Comparison of ENCODE assay signal across 1 cellular context in genomic region chr6:97282726-97283617, GRCh38.
TF ChIP-seq lines count a peak whose summit lies in the region.

Gene MMS22L, minus strand, starts transcription at chr6:97283216. Its CDS starts 739 bp downstream, at chr6:97282477.

TF ChIP-seq in H1, 55 proteins besides CTCF, POLR2A, EP300 and RAD21 (continued from another document):
- peak; percentile 99 for TF ChIP-seq CHD2 (IDR thresholded peaks at IDR 0.05; ENCODE audit: low read length)
- TF ChIP-seq EGR1 (IDR thresholded peaks at IDR 0.05; ENCODE audit: borderline replicate concordance, low read depth, low read length), result no peak
- no peak for TF ChIP-seq BCL11A (IDR thresholded peaks at IDR 0.05; ENCODE audit: low read depth in 2 of 2, low read length in 2 of 2)
- no peak for TF ChIP-seq USF2 (IDR thresholded peaks at IDR 0.05; ENCODE audit: low read length)
- TF ChIP-seq POU5F1 (IDR thresholded peaks at IDR 0.05; ENCODE audit: low read depth, low read length), result no peak
- no peak for TF ChIP-seq YY1 (IDR thresholded peaks at IDR 0.05; ENCODE audit: low read depth, low read length)
- TF ChIP-seq SIN3A (conservative IDR thresholded peaks at IDR 0.05 in 1 of 2, IDR thresholded peaks at IDR 0.05 in 1 of 2; ENCODE audit: low read depth in 1 of 2, low read length in 2 of 2), result peak; percentile 19 to 54; a peak in 1 of 4 replicates
- TF ChIP-seq SIX5 (IDR thresholded peaks at IDR 0.05; ENCODE audit: low read depth, low read length), result no peak
- no peak for TF ChIP-seq RNF2 (IDR thresholded peaks at IDR 0.05; ENCODE audit: borderline replicate concordance, low read depth, low read length, missing control alignments, poor library complexity, severe bottlenecking)
- TF ChIP-seq TAF7 (optimal IDR thresholded peaks at IDR 0.05; ENCODE audit: borderline replicate concordance, low read depth, low read length), result peak; percentile 51
- 0 out of 2 replicates have a peak, but pooled peaks have one; percentile 30 for TF ChIP-seq TEAD4 (IDR thresholded peaks at IDR 0.05; ENCODE audit: low read depth, low read length)
- no peak for TF ChIP-seq TCF12 (IDR thresholded peaks at IDR 0.05; ENCODE audit: low read depth, low read length)
- no peak for TF ChIP-seq CHD1 (IDR thresholded peaks at IDR 0.05; ENCODE audit: low read depth, low read length)
- no peak for TF ChIP-seq GTF2F1 (IDR thresholded peaks at IDR 0.05; ENCODE audit: borderline replicate concordance, low read depth, low read length)
- no peak for TF ChIP-seq CEBPB (IDR thresholded peaks at IDR 0.05; ENCODE audit: low read depth, low read length)
- peak; percentile 56 for TF ChIP-seq SAP30 (IDR thresholded peaks at IDR 0.05; ENCODE audit: insufficient read depth, insufficient replicate concordance, low read length)
- no peak for TF ChIP-seq JUND (IDR thresholded peaks at IDR 0.05; ENCODE audit: low read length)
- no peak for TF ChIP-seq FOSL1 (IDR thresholded peaks at IDR 0.05; ENCODE audit: insufficient read depth, low read depth, low read length)
- TF ChIP-seq E2F6 (IDR thresholded peaks at IDR 0.05), result peak; percentile 88
- TF ChIP-seq ASH2L (IDR thresholded peaks at IDR 0.05; ENCODE audit: low read length), result peak; percentile 98
- no peak for TF ChIP-seq MAFK (IDR thresholded peaks at IDR 0.05; ENCODE audit: low read depth, low read length)
- TF ChIP-seq RFX5 (IDR thresholded peaks at IDR 0.05; ENCODE audit: borderline replicate concordance, low read depth, low read length), result no peak
- no peak for TF ChIP-seq NRF1 (IDR thresholded peaks at IDR 0.05; ENCODE audit: low read depth, low read length)
- TF ChIP-seq CREB1 (IDR thresholded peaks at IDR 0.05), result no peak
- no peak for TF ChIP-seq CBX5 (IDR thresholded peaks at IDR 0.05; ENCODE audit: low read depth, low read length)
- no peak for TF ChIP-seq CHD7 (IDR thresholded peaks at IDR 0.05; ENCODE audit: insufficient replicate concordance, low read length)
- TF ChIP-seq ATF2 (IDR thresholded peaks at IDR 0.05; ENCODE audit: low read length), result peak; percentile 58; the same call in 1 of the 2 replicates
- TF ChIP-seq TAF1 (IDR thresholded peaks at IDR 0.05; ENCODE audit: low read depth, low read length), result peak; percentile 86
- peak; percentile 63 for TF ChIP-seq POLR2AphosphoS5 (IDR thresholded peaks at IDR 0.05; ENCODE audit: low read depth, low read length)
- TF ChIP-seq SP1 (IDR thresholded peaks at IDR 0.05; ENCODE audit: low read depth, low read length), result peak; percentile 28; the same call in 1 of the 2 replicates
- TF ChIP-seq CBX8 (IDR thresholded peaks at IDR 0.05; ENCODE audit: borderline replicate concordance, low read depth, low read length), result no peak
- no peak for TF ChIP-seq SP2 (IDR thresholded peaks at IDR 0.05; ENCODE audit: low read length)
- TF ChIP-seq SRF (IDR thresholded peaks at IDR 0.05; ENCODE audit: low read depth, low read length), result no peak
- peak; percentile 84 for TF ChIP-seq RBBP5 (IDR thresholded peaks at IDR 0.05; ENCODE audit: borderline replicate concordance, low read depth, low read length)
- no peak for TF ChIP-seq GABPA (IDR thresholded peaks at IDR 0.05; ENCODE audit: borderline replicate concordance, insufficient read depth, low read length)
- no peak for TF ChIP-seq NANOG (IDR thresholded peaks at IDR 0.05; ENCODE audit: insufficient read depth, low read depth, low read length, poor library complexity, severe bottlenecking)
- TF ChIP-seq RXRA (IDR thresholded peaks at IDR 0.05; ENCODE audit: insufficient read depth, low read depth, low read length), result no peak
- TF ChIP-seq ZNF274 (IDR thresholded peaks at IDR 0.05; ENCODE audit: borderline replicate concordance, extremely low read depth, low read length), result no peak
- peak in 1 of 2 experiments; percentile 83; a peak in 1 of 4 replicates for TF ChIP-seq HDAC2 (IDR thresholded peaks at IDR 0.05; ENCODE audit: borderline replicate concordance in 1 of 2, low read depth in 2 of 2, low read length in 2 of 2)
- TF ChIP-seq HDAC6 (IDR thresholded peaks at IDR 0.05; ENCODE audit: low read depth, low read length), result no peak
- TF ChIP-seq MAX (IDR thresholded peaks at IDR 0.05), result peak; percentile 42; the same call in 1 of the 2 replicates
- no peak for TF ChIP-seq JUN (IDR thresholded peaks at IDR 0.05; ENCODE audit: low read depth, low read length)
- TF ChIP-seq PHF8 (conservative IDR thresholded peaks at IDR 0.05; ENCODE audit: low read depth, low read length), result peak; percentile 85
- TF ChIP-seq SIRT6 (IDR thresholded peaks at IDR 0.05; ENCODE audit: low read length), result no peak
- no peak for TF ChIP-seq KDM1A (IDR thresholded peaks at IDR 0.05; ENCODE audit: borderline replicate concordance, low read length)
- TF ChIP-seq ATF3 (IDR thresholded peaks at IDR 0.05; ENCODE audit: insufficient read depth, low read depth, low read length), result no peak
- no peak for TF ChIP-seq CTBP2 (IDR thresholded peaks at IDR 0.05; ENCODE audit: borderline replicate concordance, insufficient read depth, insufficient read length, low read length)
- no peak for TF ChIP-seq KDM5A (IDR thresholded peaks at IDR 0.05; ENCODE audit: low read length)
TF ChIP-seq in H1: peak in this region for 18.
